In genomic region chr3:44476963-44477311, GRCh38 we compare ENCODE assay signal across 8 cellular contexts. TPM values are rescaled to one million over a fixed set of nuclear protein-coding genes. Genes with fewer than 3 reads are reported as not detected.
DNase-seq lines count a peak whose midpoint lies in the region; ATAC-seq, FAIRE-seq and TF ChIP-seq lines count a peak whose summit lies in the region.

No MANE protein-coding gene starts in this region.

- peaks cover 13 to 29% of the 10 kb centered on the region in 2 experiments; a peak in 4 of 5 replicates for H3K4me1 ChIP-seq in K562 (replicated peaks in 1 of 2; ENCODE audit: control insufficient read depth in 2 of 2, insufficient read depth in 2 of 2, low read length in 2 of 2)
- peaks cover 15% of the 10 kb centered on the region for H3K4me1 ChIP-seq in upper lobe of right lung

- 0 out of 2 replicates have a peak, but pooled peaks cover 3% of the 10 kb centered on the region for H4K20me1 ChIP-seq in K562 (replicated peaks; ENCODE audit: control insufficient read depth, insufficient read depth, low read length)

- peaks cover 31% of the 10 kb centered on the region for H3K4me1 Mint-ChIP-seq in activated naive CD4-positive, alpha-beta T cell treated with anti-CD3 and anti-CD28 coated beads, Interleukin-2, amount 50 U/mL, for 24 hours
- H3K4me1 Mint-ChIP-seq in memory B cell = peaks cover 15% of the 10 kb centered on the region

- H3K27ac ChIP-seq in K562 (ENCODE audit: extremely low read depth, low read depth, low read length) = peak overlapping the region; percentile 72
- H3K27ac ChIP-seq in upper lobe of right lung = peak overlapping the region; percentile 20

- FAIRE-seq in K562 (lab: Jason Lieb, UNC) = no peak

- CTCF ChIA-PET in K562 (lab: Yijun Ruan, JAX; ENCODE audit: low intra/inter-chr PET ratio) = no interaction called here

- intact Hi-C loops in K562 (cut with micrococcal nuclease) (loop anchor here (1.0 to 2.0 kb wide), 2 partner anchors 33 to 36 kb away; no protein-coding TSS in a partner anchor), upper lobe of right lung (cut with DNase I) (no loop called here)

- peak overlapping the region; percentile 95 for H3K4me2 ChIP-seq in K562 (ENCODE audit: insufficient read depth, low read length)

- TF ChIP-seq POLR2A in K562 (conservative IDR thresholded peaks at IDR 0.05) = no peak

- peak overlapping the region; percentile 59 for H3K27ac Mint-ChIP-seq in activated naive CD4-positive, alpha-beta T cell treated with anti-CD3 and anti-CD28 coated beads, Interleukin-2, amount 50 U/mL, for 24 hours
- no peak overlapping the region for H3K27ac Mint-ChIP-seq in memory B cell

- no TSS peak for BruUV-seq in K562 (replicated peaks; lab: Mats Ljungman, UMichigan)

- H3K36me3 ChIP-seq in K562 (ENCODE audit: control insufficient read depth, insufficient read depth, low read length) (peaks cover 7% of the 10 kb centered on the region; the same call in 2 of the 3 replicates), upper lobe of right lung (no peaks in the 10 kb centered on the region)

- no peaks in the 10 kb centered on the region for H3K9me1 ChIP-seq in K562 (ENCODE audit: control insufficient read depth, insufficient read depth, low read length)

- in situ Hi-C loops in K562 (cut with MboI) = no loop called here
- in situ Hi-C loops in ACHN (cut with HindIII; ENCODE audit: low pct_ligation_motif_present, low pct_unique_long_range_greater_than_20kb, low sequenced_read_pairs) = no loop called here

- H3K27me3 Mint-ChIP-seq in activated naive CD4-positive, alpha-beta T cell treated with anti-CD3 and anti-CD28 coated beads, Interleukin-2, amount 50 U/mL, for 24 hours = no peaks in the 10 kb centered on the region
- no peaks in the 10 kb centered on the region for H3K27me3 Mint-ChIP-seq in memory B cell

- H3K9me3 ChIP-seq in K562 (replicated peaks; ENCODE audit: control insufficient read depth, insufficient read depth, low read depth, low read length) (no peaks in the 10 kb centered on the region), upper lobe of right lung (no peaks in the 10 kb centered on the region)

- H3K4me3 ChIP-seq in K562 (peak overlapping the region; percentile 82), upper lobe of right lung (peak overlapping the region; percentile 73)

- POLR2A ChIA-PET in K562 (lab: Yijun Ruan, JAX) = interaction anchor here (1.4 kb wide), 1 partner anchor 14 kb away, joined by 3 read pairs; no protein-coding TSS in a partner anchor

- DNase-seq in activated naive CD4-positive, alpha-beta T cell treated with anti-CD3 and anti-CD28 coated beads, Interleukin-2, amount 50 U/mL, for 16 hours = no peak
- no peak for DNase-seq in K562 (ENCODE audit: extremely low read depth in 1 of 4, low spot score in 3 of 4)
- no peak for DNase-seq in memory B cell (ENCODE audit: low spot score in 2 of 2)
- DNase-seq in upper lobe of right lung = no peak
- DNase-seq in ACHN = no peak
- no peak for DNase-seq in NCI-H2196 treated with DMSO at 0.1 percent for 48 hours (lab: John Stamatoyannopoulos, UW; ENCODE audit: unreplicated experiment)

- no peak for TF ChIP-seq EP300 in K562 (IDR thresholded peaks at IDR 0.05; ENCODE audit: low read length)

- peak overlapping the region; percentile 99; the same call in 1 of the 2 replicates for H2AFZ ChIP-seq in K562 (ENCODE audit: low read depth, low read length)

- no peak for TF ChIP-seq RAD21 in K562 (CRISPR knock-in tag; conservative IDR thresholded peaks at IDR 0.05 in 1 of 2, IDR thresholded peaks at IDR 0.05 in 1 of 2)

- 0% methylated on average over 5 of the region's 5 CpGs for WGBS in K562 (ENCODE audit: insufficient coverage, low coverage, missing lambda C conversion rate)

- H3K9ac ChIP-seq in K562 (ENCODE audit: insufficient read depth in 1 of 2, low read depth in 2 of 2, low read length in 2 of 2) = peak overlapping the region; percentile 75 to 82

- H3K9me3 Mint-ChIP-seq in activated naive CD4-positive, alpha-beta T cell treated with anti-CD3 and anti-CD28 coated beads, Interleukin-2, amount 50 U/mL, for 24 hours = no peaks in the 10 kb centered on the region
- no peaks in the 10 kb centered on the region for H3K9me3 Mint-ChIP-seq in memory B cell

- H3K27me3 ChIP-seq in K562 (ENCODE audit: control insufficient read depth in 2 of 2, insufficient read depth in 2 of 2, low read length in 2 of 2) (no peaks in the 10 kb centered on the region), upper lobe of right lung (no peaks in the 10 kb centered on the region)

- H3K79me2 ChIP-seq in K562 (ENCODE audit: control insufficient read depth, insufficient read depth, low read length) = peaks cover 55% of the 10 kb centered on the region

- TF ChIP-seq CTCF in K562 (IDR thresholded peaks at IDR 0.05 in 2 of 3, conservative IDR thresholded peaks at IDR 0.05 in 1 of 3; ENCODE audit: insufficient read depth in 2 of 3, low read depth in 1 of 3, low read length in 3 of 3) = no peak
- TF ChIP-seq CTCF in upper lobe of right lung (IDR thresholded peaks at IDR 0.05) = no peak

- peak overlapping the region; percentile 90 for H3K4me3 Mint-ChIP-seq in activated naive CD4-positive, alpha-beta T cell treated with anti-CD3 and anti-CD28 coated beads, Interleukin-2, amount 50 U/mL, for 24 hours
- H3K4me3 Mint-ChIP-seq in memory B cell = peak overlapping the region; percentile 96

- H3K36me3 Mint-ChIP-seq in activated naive CD4-positive, alpha-beta T cell treated with anti-CD3 and anti-CD28 coated beads, Interleukin-2, amount 50 U/mL, for 24 hours = no peaks in the 10 kb centered on the region
- H3K36me3 Mint-ChIP-seq in memory B cell = peaks cover 2% of the 10 kb centered on the region

- ATAC-seq in K562 (no peak), memory B cell (ENCODE audit: low read depth) (no peak), upper lobe of right lung (no peak), HG03439 (IDR thresholded peaks at IDR 0.05; ENCODE audit: unreplicated experiment) (no peak)

TF ChIP-seq in K562, 482 proteins besides CTCF, POLR2A, EP300 and RAD21 (continues in another document):
- no peak for TF ChIP-seq POLR2G (IDR thresholded peaks at IDR 0.05; ENCODE audit: low read depth, low read length)
- TF ChIP-seq NELFE (IDR thresholded peaks at IDR 0.05; ENCODE audit: insufficient read depth, insufficient read length) = no peak
- TF ChIP-seq BRD9 (IDR thresholded peaks at IDR 0.05; ENCODE audit: low read depth, partially characterized antibody) = no peak
- TF ChIP-seq SIN3A (IDR thresholded peaks at IDR 0.05; ENCODE audit: borderline replicate concordance in 2 of 2, control insufficient read depth in 1 of 2, low read depth in 2 of 2, low read length in 2 of 2) = 0 out of 4 replicates have a peak, but pooled peaks of 1 of the 2 experiments have one; percentile 30
- peak; percentile 15 for TF ChIP-seq ASH1L (IDR thresholded peaks at IDR 0.05; ENCODE audit: borderline replicate concordance, low read depth, partially characterized antibody)
- peak; percentile 71 for TF ChIP-seq CEBPB (tag; IDR thresholded peaks at IDR 0.05)
- peak; percentile 34; the same call in 1 of the 2 replicates for TF ChIP-seq E4F1 (CRISPR knock-in tag; IDR thresholded peaks at IDR 0.05; ENCODE audit: borderline replicate concordance)
- no peak for TF ChIP-seq ZNF717 (CRISPR knock-in tag; IDR thresholded peaks at IDR 0.05)
- TF ChIP-seq CEBPG (CRISPR knock-in tag; IDR thresholded peaks at IDR 0.05) = no peak
- TF ChIP-seq CEBPG (tag; conservative IDR thresholded peaks at IDR 0.05 in 1 of 2, IDR thresholded peaks at IDR 0.05 in 1 of 2) = peak in 1 of 2 experiments; percentile 56; a peak in 2 of 4 replicates
- TF ChIP-seq TBL1XR1 (IDR thresholded peaks at IDR 0.05; ENCODE audit: low read length in 2 of 2) = no peak
- TF ChIP-seq TSC22D4 (tag; IDR thresholded peaks at IDR 0.05) = no peak
- TF ChIP-seq TAF9B (IDR thresholded peaks at IDR 0.05; ENCODE audit: partially characterized antibody) = no peak
- TF ChIP-seq HDAC1 (IDR thresholded peaks at IDR 0.05) = no peak

RNA-seq across cellular contexts. Expression of gene ZNF445, which starts 0.5 kb away (rescaled TPM):
- total RNA-seq in K562 (2011; cell fraction: chromatin; rRNA removed; ENCODE audit: low replicate concordance) = 68.7 and 76.5 TPM in 2 replicates
- total RNA-seq in K562 (2011; cell fraction: nucleolus; rRNA removed) = 40.7 and 42.0 TPM in 2 replicates
- 53.5 and 72.7 TPM in 2 replicates for total RNA-seq in K562 (2011; cell fraction: nucleoplasm; rRNA removed)
- total RNA-seq in K562 (2014; rRNA removed) = 5.8 and 7.9 TPM in 2 replicates
- total RNA-seq in K562 (2014; rRNA removed; fragmentation: Illumina TruSeq; extraction: Trizol) = 13.9 and 14.3 TPM in 2 replicates
- total RNA-seq in K562 (2015; rRNA removed; fragmentation: Illumina TruSeq; extraction: Trizol) = 14.0 and 15.0 TPM in 2 replicates
- 24.2 and 26.9 TPM in 2 replicates for total RNA-seq in K562 (2021)
- 10.6 and 11.8 TPM in 2 replicates for polyA plus RNA-seq in K562 (2011; rRNA removed)
- polyA plus RNA-seq in K562 (2011; cell fraction: cytosol; rRNA removed) = 4.0 and 6.6 TPM in 2 replicates
- 22.0 and 24.1 TPM in 2 replicates for polyA plus RNA-seq in K562 (2011; cell fraction: nucleus; rRNA removed)
- polyA plus RNA-seq in K562 (2012) = 6.6 and 7.6 TPM in 2 replicates
- 9.5 and 9.9 TPM in 2 replicates for polyA plus RNA-seq in K562 (2014; fragmentation: Illumina TruSeq; extraction: Trizol)
- polyA plus RNA-seq in K562 (2014; fragmentation: Nextera tagmentation; extraction: Ambion mirVana) = 1 to 10 TPM; 1.2 to 1.8 TPM
- polyA plus RNA-seq in K562 (2014; rRNA removed) = 12.4 and 13.1 TPM in 2 replicates
- 22.8 and 24.7 TPM in 2 replicates for polyA minus RNA-seq in K562 (2011; rRNA and poly(A)+ RNA removed)
- polyA minus RNA-seq in K562 (2011; cell fraction: cytosol; rRNA and poly(A)+ RNA removed) = 8.6 and 11.1 TPM in 2 replicates
- polyA minus RNA-seq in K562 (2011; cell fraction: nucleus; rRNA and poly(A)+ RNA removed) = 14.1 and 22.8 TPM in 2 replicates
- 19.8 TPM for total RNA-seq in upper lobe of right lung
